In genomic region chr19:21143428-21143827, GRCh38 we compare ENCODE assay signal across 11 cellular contexts. TPM values are rescaled to one million over a fixed set of nuclear protein-coding genes. Genes with fewer than 3 reads are reported as not detected.
DNase-seq lines count a peak whose midpoint lies in the region; ATAC-seq and TF ChIP-seq lines count a peak whose summit lies in the region.
"Had no signal": no experiment of that assay in that cellular context is flagged by ENCODE, and none has a peak within 500 bp of the region (broad histone marks: within the 10 kb centered on the region; RNA-seq: fewer than 3 reads in every experiment).

No MANE protein-coding gene starts in this region.

- no peak for TF ChIP-seq CTCF in activated B cell treated with CpG ODN at 0.5 μM for 24 hours (IDR thresholded peaks at IDR 0.05)
- no peak for TF ChIP-seq CTCF in glutamatergic neuron (IDR thresholded peaks at IDR 0.05; ENCODE audit: partially characterized antibody, unreplicated experiment)

- H3K27me3 Mint-ChIP-seq in activated T-cell treated with anti-CD3 and anti-CD28 coated beads, Interleukin-2, amount 50 U/mL, for 24 hours, result no peaks in the 10 kb centered on the region
- no peaks in the 10 kb centered on the region for H3K27me3 Mint-ChIP-seq in activated B cell treated with CpG ODN at 0.5 μM for 24 hours
- H3K27me3 Mint-ChIP-seq in glutamatergic neuron (ENCODE audit: unreplicated experiment), result peaks cover 10% of the 10 kb centered on the region

- H3K36me3 Mint-ChIP-seq in activated T-cell treated with anti-CD3 and anti-CD28 coated beads, Interleukin-2, amount 50 U/mL, for 24 hours (ENCODE audit: low read depth), result peaks cover 63% of the 10 kb centered on the region
- H3K36me3 Mint-ChIP-seq in activated B cell treated with CpG ODN at 0.5 μM for 24 hours (ENCODE audit: low read depth) (peaks cover 54% of the 10 kb centered on the region), glutamatergic neuron (ENCODE audit: unreplicated experiment) (peaks cover 27% of the 10 kb centered on the region)

- POLR2A ChIA-PET in activated B cell treated with CpG ODN at 0.5 μM for 24 hours (lab: Charles Lee), result interaction anchor here (2.2 to 2.4 kb wide), 2 partner anchors 144 to 362 kb away, joined by 11 to 15 read pairs; partner anchors contain the start of gene ZNF429

- H3K27ac ChIP-seq in skin epidermis, result peak overlapping the region in 12 of 21 experiments; percentile 21 to 93 (median 84)
- H3K27ac ChIP-seq: dorsolateral prefrontal cortex had no signal

- intact Hi-C loops in activated B cell treated with CpG ODN at 0.5 μM for 24 hours (cut with micrococcal nuclease), result loop anchor here (5.0 to 10.0 kb wide), 7 partner anchors 146 to 719 kb away; partner anchors contain the start of genes ZNF100, ZNF43, ZNF493 and ZNF66

- ATAC-seq in activated B cell treated with CpG ODN at 0.5 μM for 24 hours (ENCODE audit: low read depth) (no peak), HG02759 (IDR thresholded peaks at IDR 0.05; ENCODE audit: unreplicated experiment) (no peak)

- H3K4me3 Mint-ChIP-seq in activated T-cell treated with anti-CD3 and anti-CD28 coated beads, Interleukin-2, amount 50 U/mL, for 24 hours, result peak overlapping the region; percentile 98
- peak overlapping the region; percentile 56 for H3K4me3 Mint-ChIP-seq in activated B cell treated with CpG ODN at 0.5 μM for 24 hours
- peak overlapping the region; percentile 97 for H3K4me3 Mint-ChIP-seq in glutamatergic neuron (ENCODE audit: unreplicated experiment)

- DNase-seq in activated T-cell treated with anti-CD3 and anti-CD28 coated beads, Interleukin-2, amount 50 U/mL, for 24 hours, result no peak
- DNase-seq in activated T-cell treated with anti-CD3 and anti-CD28 coated beads, Interleukin-2, amount 50 U/mL, for 48 hours, result no peak
- DNase-seq in activated B cell treated with CpG ODN at 0.5 μM for 24 hours (no peak), glutamatergic neuron (no peak), ureter (ENCODE audit: low spot score) (no peak)
- DNase-seq in stimulated activated CD4-positive, alpha-beta T cell treated with anti-CD3 and anti-CD28 coated beads, Interleukin-12 subunit alpha, Interleukin-12 subunit beta, amount 100 ng/mL, for 4 hours, result no peak
- DNase-seq: activated effector memory CD4-positive, alpha-beta T cell treated with Interleukin-2 at 50 U/mL for 16 hours; dorsolateral prefrontal cortex; NCI-H1436 had no signal

- H3K27ac Mint-ChIP-seq in activated T-cell treated with anti-CD3 and anti-CD28 coated beads, Interleukin-2, amount 50 U/mL, for 24 hours, result peak overlapping the region; percentile 47
- H3K27ac Mint-ChIP-seq in activated B cell treated with CpG ODN at 0.5 μM for 24 hours, result no peak overlapping the region
- H3K27ac Mint-ChIP-seq in glutamatergic neuron (ENCODE audit: unreplicated experiment), result peak overlapping the region; percentile 100

- peak overlapping the region in 1 of 7 experiments; percentile 71 for H3K4me3 ChIP-seq in skin epidermis

- H3K9me3 Mint-ChIP-seq in activated T-cell treated with anti-CD3 and anti-CD28 coated beads, Interleukin-2, amount 50 U/mL, for 24 hours, result peaks cover 6% of the 10 kb centered on the region
- H3K9me3 Mint-ChIP-seq in activated B cell treated with CpG ODN at 0.5 μM for 24 hours (no peaks in the 10 kb centered on the region), glutamatergic neuron (ENCODE audit: unreplicated experiment) (peaks cover 14% of the 10 kb centered on the region)

- CTCF ChIA-PET in activated B cell treated with CpG ODN at 0.5 μM for 24 hours (lab: Charles Lee), result interaction anchor here (0.6 kb wide), 1 partner anchor 46 kb away, joined by 4 read pairs; no protein-coding TSS in a partner anchor

- H3K4me1 Mint-ChIP-seq in activated T-cell treated with anti-CD3 and anti-CD28 coated beads, Interleukin-2, amount 50 U/mL, for 24 hours (ENCODE audit: low read depth), result peaks cover 57% of the 10 kb centered on the region
- peaks cover 32% of the 10 kb centered on the region for H3K4me1 Mint-ChIP-seq in activated B cell treated with CpG ODN at 0.5 μM for 24 hours
- peaks cover 5% of the 10 kb centered on the region for H3K4me1 Mint-ChIP-seq in glutamatergic neuron (ENCODE audit: low read depth, unreplicated experiment)

RNA-seq across cellular contexts. Expression of gene ZNF431, which starts 1.6 kb away (rescaled TPM):
- total RNA-seq in activated B cell treated with CpG ODN at 0.5 μM for 24 hours (33.2 and 34.9 TPM in 2 replicates), glutamatergic neuron (ENCODE audit: unreplicated experiment) (32.7 TPM), ureter (26.5 TPM)
